Comparison of ENCODE assay signal across 1 cellular context in genomic region chr7:129771201-129771927, GRCh38.
TF ChIP-seq lines count a peak whose summit lies in the region.

No MANE protein-coding gene starts in this region.

TF ChIP-seq in H1, 55 proteins besides CTCF, POLR2A, EP300 and RAD21:
- TF ChIP-seq NANOG (IDR thresholded peaks at IDR 0.05; ENCODE audit: insufficient read depth, low read depth, low read length, poor library complexity, severe bottlenecking): no peak
- no peak for TF ChIP-seq BRCA1 (IDR thresholded peaks at IDR 0.05; ENCODE audit: low read depth, low read length)
- TF ChIP-seq CBX5 (IDR thresholded peaks at IDR 0.05; ENCODE audit: low read depth, low read length): no peak
- no peak for TF ChIP-seq SAP30 (IDR thresholded peaks at IDR 0.05; ENCODE audit: insufficient read depth, insufficient replicate concordance, low read length)
- TF ChIP-seq EZH2 (IDR thresholded peaks at IDR 0.05; ENCODE audit: low read depth, low read length, severe bottlenecking): no peak
- TF ChIP-seq KDM5A (IDR thresholded peaks at IDR 0.05; ENCODE audit: low read length): no peak
- no peak for TF ChIP-seq SRF (IDR thresholded peaks at IDR 0.05; ENCODE audit: low read depth, low read length)
- no peak for TF ChIP-seq HDAC2 (IDR thresholded peaks at IDR 0.05; ENCODE audit: borderline replicate concordance in 1 of 2, low read depth in 2 of 2, low read length in 2 of 2)
- TF ChIP-seq GABPA (IDR thresholded peaks at IDR 0.05; ENCODE audit: borderline replicate concordance, insufficient read depth, low read length): no peak
